ENCODE assay signal across 17 cellular contexts in genomic region chr9:114524401-114524800, GRCh38.
"Had no signal": no experiment of that assay in that cellular context is flagged by ENCODE, and none has a peak within 500 bp of the region (broad histone marks: within the 10 kb centered on the region; RNA-seq: fewer than 3 reads in every experiment).

No MANE protein-coding gene starts in this region.

- ATAC-seq: activated CD4-positive, alpha-beta T cell treated with anti-CD3 and anti-CD28 coated beads for 36 hours; activated T-cell treated with anti-CD3 and anti-CD28 coated beads, Interleukin-2, amount 50 U/mL, for 4 hours; upper lobe of right lung had no signal

- H3K27ac Mint-ChIP-seq: activated CD4-positive, alpha-beta memory T cell treated with anti-CD3 and anti-CD28 coated beads, Interleukin-2, amount 10 ng/mL, durations not matched to agents 7 days and 5 days; activated CD4-positive, alpha-beta T cell treated with anti-CD3 and anti-CD28 coated beads for 36 hours; stimulated activated naive CD8-positive, alpha-beta T cell treated with anti-CD3 and anti-CD28 coated beads, Interleukin-15, Interleukin-2, amounts not matched to agents 100 ng/mL and 50 ng/mL, for 24 hours; T-helper 1 cell treated with Interleukin-12 subunit alpha and Interleukin-12 subunit beta and Interleukin-4 antibody, amounts not matched to agents 30 μg/mL and 1 μg/mL, for 36 hours had no signal

- DNase-seq: activated CD4-positive, alpha-beta memory T cell treated with anti-CD3 and anti-CD28 coated beads, Interleukin-2, amount 10 ng/mL, durations not matched to agents 7 days and 5 days; activated CD4-positive, alpha-beta T cell treated with anti-CD3 and anti-CD28 coated beads for 36 hours; activated effector memory CD4-positive, alpha-beta T cell treated with Interleukin-2 at 50 U/mL for 16 hours; activated naive CD4-positive, alpha-beta T cell treated with anti-CD3 and anti-CD28 coated beads, Interleukin-2, amount 50 U/mL, for 16 hours; activated T-cell treated with anti-CD3 and anti-CD28 coated beads, Interleukin-2, amount 50 U/mL, for 4 hours; adrenal gland; dermis blood vessel endothelial cell; hypothalamus; mesendoderm; small intestine; testis; upper lobe of right lung; WERI-Rb-1 had no signal

- H3K27ac ChIP-seq: adrenal gland, breast epithelium, testis, upper lobe of right lung, WERI-Rb-1 had no signal

- H3K9me3 ChIP-seq: adrenal gland, breast epithelium, testis, upper lobe of right lung had no signal

- H3K27me3 ChIP-seq: adrenal gland, testis had no signal

- H3K9me3 Mint-ChIP-seq: activated CD4-positive, alpha-beta memory T cell treated with anti-CD3 and anti-CD28 coated beads, Interleukin-2, amount 10 ng/mL, durations not matched to agents 7 days and 5 days; activated T-cell treated with anti-CD3 and anti-CD28 coated beads, Interleukin-2, amount 50 U/mL, for 4 hours; neural crest cell; stimulated activated naive CD8-positive, alpha-beta T cell treated with anti-CD3 and anti-CD28 coated beads, Interleukin-15, Interleukin-2, amounts not matched to agents 100 ng/mL and 50 ng/mL, for 24 hours; T-helper 1 cell treated with Interleukin-12 subunit alpha and Interleukin-12 subunit beta and Interleukin-4 antibody, amounts not matched to agents 30 μg/mL and 1 μg/mL, for 36 hours had no signal

- H3K4me3 ChIP-seq: adrenal gland, breast epithelium, testis, upper lobe of right lung had no signal

- H3K36me3 ChIP-seq: adrenal gland, breast epithelium, upper lobe of right lung, WERI-Rb-1 had no signal

- H3K4me1 Mint-ChIP-seq: activated CD4-positive, alpha-beta memory T cell treated with anti-CD3 and anti-CD28 coated beads, Interleukin-2, amount 10 ng/mL, durations not matched to agents 7 days and 5 days; activated CD4-positive, alpha-beta T cell treated with anti-CD3 and anti-CD28 coated beads for 36 hours; neural crest cell had no signal

- H3K4me1 ChIP-seq: adrenal gland, breast epithelium, upper lobe of right lung had no signal

- H3K4me3 Mint-ChIP-seq: activated CD4-positive, alpha-beta memory T cell treated with anti-CD3 and anti-CD28 coated beads, Interleukin-2, amount 10 ng/mL, durations not matched to agents 7 days and 5 days; activated CD4-positive, alpha-beta T cell treated with anti-CD3 and anti-CD28 coated beads for 36 hours; activated T-cell treated with anti-CD3 and anti-CD28 coated beads, Interleukin-2, amount 50 U/mL, for 4 hours; neural crest cell; stimulated activated naive CD8-positive, alpha-beta T cell treated with anti-CD3 and anti-CD28 coated beads, Interleukin-15, Interleukin-2, amounts not matched to agents 100 ng/mL and 50 ng/mL, for 24 hours; T-helper 1 cell treated with Interleukin-12 subunit alpha and Interleukin-12 subunit beta and Interleukin-4 antibody, amounts not matched to agents 30 μg/mL and 1 μg/mL, for 36 hours had no signal
